In the genomic region with DNA sequence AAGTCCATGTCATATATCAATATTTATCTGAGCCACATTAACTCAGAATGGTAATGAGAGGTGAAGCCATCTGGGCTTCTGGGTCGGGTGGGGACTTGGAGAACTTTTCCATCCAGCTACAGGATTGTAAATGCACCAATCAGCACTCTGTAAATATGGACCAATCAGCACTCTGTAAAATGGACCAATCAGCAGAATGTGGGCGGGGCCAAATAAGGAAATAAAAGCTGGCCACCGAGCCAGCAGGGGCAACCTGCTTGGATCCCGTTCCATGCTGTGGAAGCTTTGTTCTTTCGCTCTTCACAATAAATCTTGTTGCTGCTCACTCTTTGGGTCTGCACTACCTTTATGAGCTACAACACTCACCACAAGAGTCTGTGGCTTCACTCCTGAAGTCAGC, we compare ENCODE assay signal across 9 cellular contexts.
"Had no signal": no experiment of that assay in that cellular context is flagged by ENCODE, and none has a peak within 500 bp of the region (broad histone marks: within the 10 kb centered on the region; RNA-seq: fewer than 3 reads in every experiment).

No MANE protein-coding gene starts in this region.

- ATAC-seq: HCT116 had no signal

- H3K27ac Mint-ChIP-seq: HFFc6 had no signal

- H3K4me2 ChIP-seq: KMS-11 had no signal

- H3K4me3 ChIP-seq: GM23248, HAP-1 had no signal

- DNase-seq: GM23248, H7, HFFc6, IMR-90, KBM-7 had no signal

- H3K4me3 Mint-ChIP-seq: HFFc6 had no signal

- H3K4me1 ChIP-seq: HAP-1 had no signal

- H3K9ac ChIP-seq: GM23248, KMS-11 had no signal

- H3K27ac ChIP-seq: GM23248, HL-60, KMS-11 had no signal

- H2AFZ ChIP-seq: GM23248 had no signal

- H3K9me3 ChIP-seq: HAP-1 had no signal

- H3K36me3 ChIP-seq: HAP-1 had no signal
